In the genomic region with DNA sequence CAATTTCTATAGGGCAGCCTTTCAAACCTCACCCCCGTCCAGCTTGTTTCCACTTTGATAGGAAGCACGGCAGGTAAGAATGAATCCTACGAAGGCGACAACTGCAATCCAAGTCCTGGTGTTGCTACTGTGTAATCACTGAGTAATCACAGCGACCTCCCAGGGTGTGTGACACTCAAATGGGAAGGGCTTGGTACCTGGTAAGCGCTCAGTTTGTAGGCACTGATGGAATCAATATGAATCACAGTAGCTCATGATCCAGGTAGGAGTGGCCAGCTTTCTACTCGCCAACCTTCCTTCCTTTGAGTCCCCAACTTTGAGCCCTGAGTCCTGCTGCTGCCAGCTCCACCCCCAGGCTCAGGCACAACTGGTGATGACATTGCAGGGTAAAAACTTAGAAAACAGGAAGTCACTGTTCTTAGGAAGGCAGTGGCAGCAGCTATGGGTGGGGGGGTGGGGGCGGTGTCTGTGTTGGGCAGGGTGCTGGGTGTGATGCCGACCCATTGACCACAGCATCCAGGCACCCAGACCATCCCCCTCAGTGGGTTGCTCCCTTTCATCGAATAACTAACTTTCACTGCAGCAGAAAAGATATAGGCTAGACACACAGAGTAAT, we compare ENCODE assay signal across 9 cellular contexts.
DNase-seq lines count a peak whose midpoint lies in the region; ATAC-seq and TF ChIP-seq lines count a peak whose summit lies in the region.
"Had no signal": no experiment of that assay in that cellular context is flagged by ENCODE, and none has a peak within 500 bp of the region (broad histone marks: within the 10 kb centered on the region; RNA-seq: fewer than 3 reads in every experiment).

No MANE protein-coding gene starts in this region.

- no peaks in the 10 kb centered on the region for H3K79me2 ChIP-seq in KMS-11 (ENCODE audit: insufficient read depth, low read depth)

- peak overlapping the region; percentile 44 for H3K4me2 ChIP-seq in KMS-11

- H3K27me3 ChIP-seq in KMS-11 (ENCODE audit: insufficient read depth, low read depth) = no peaks in the 10 kb centered on the region
- H3K27me3 ChIP-seq in endodermal cell (ENCODE audit: control insufficient read depth, insufficient read depth, low read length, poor library complexity, severe bottlenecking) = no peaks in the 10 kb centered on the region

- POLR2A ChIA-PET in activated CD4-positive, alpha-beta T cell treated with anti-CD3 and anti-CD28 coated beads for 36 hours (lab: Charles Lee) = interaction anchor here (0.5 to 2.6 kb wide), 14 partner anchors 8 to 473 kb away, joined by 3 to 17 read pairs (median 4); a partner anchor contains a TSS

- H3K9ac ChIP-seq in KMS-11 = peak overlapping the region; percentile 10; the same call in 1 of the 2 replicates
- H3K9ac ChIP-seq in endodermal cell (ENCODE audit: extremely low read depth, low read length, poor library complexity, severe bottlenecking) = no peak overlapping the region

- TF ChIP-seq CTCF in KMS-11 (conservative IDR thresholded peaks at IDR 0.05; ENCODE audit: low read depth, low read length) = no peak
- TF ChIP-seq CTCF in endodermal cell (conservative IDR thresholded peaks at IDR 0.05) = no peak
- no peak for TF ChIP-seq CTCF in GM10266 (IDR thresholded peaks at IDR 0.05; ENCODE audit: control insufficient read depth, insufficient read depth, low read depth, missing control alignments)

- WGBS in endodermal cell (ENCODE audit: insufficient coverage in 1 of 2, insufficient read length in 1 of 2), 2 experiments = 63 to 76% methylated on average over 8 to 9 of the region's 10 CpGs

- peaks cover 35% of the 10 kb centered on the region for H3K36me3 Mint-ChIP-seq in activated CD4-positive, alpha-beta T cell treated with anti-CD3 and anti-CD28 coated beads for 36 hours (ENCODE audit: low read depth)
- H3K36me3 Mint-ChIP-seq in endodermal cell (ENCODE audit: low read depth) = no peaks in the 10 kb centered on the region

- DNase-seq in activated CD4-positive, alpha-beta T cell treated with anti-CD3 and anti-CD28 coated beads for 36 hours = peak; percentile 87
- DNase-seq in endodermal cell (peak; percentile 78), NCI-H2107 treated with DMSO at 0.1 percent for 48 hours (lab: John Stamatoyannopoulos, UW; ENCODE audit: unreplicated experiment) (no peak), GM10266 (ENCODE audit: extremely low spot score) (no peak)
- peak; percentile 48 to 58 for DNase-seq in stimulated activated CD8-positive, alpha-beta memory T cell treated with anti-CD3 and anti-CD28 coated beads, Interleukin-15, amount 100 ng/mL, for 4 hours (ENCODE audit: low read depth in 2 of 2)

- peak overlapping the region; percentile 29; the same call in 1 of the 2 replicates for H3K27ac ChIP-seq in KMS-11
- no peak overlapping the region for H3K27ac ChIP-seq in endodermal cell (ENCODE audit: low read depth, low read length)
- H3K27ac ChIP-seq: SK-N-MC had no signal

- intact Hi-C loops in activated CD4-positive, alpha-beta T cell treated with anti-CD3 and anti-CD28 coated beads for 36 hours (cut with DNase I, micrococcal nuclease) = loop anchor here (1.0 to 5.0 kb wide), 10 partner anchors 9 to 1815 kb away; a partner anchor contains a TSS

- no peaks in the 10 kb centered on the region for H3K9me3 ChIP-seq in endodermal cell (ENCODE audit: control insufficient read depth, low read length)

- no peaks in the 10 kb centered on the region for H3K9me3 Mint-ChIP-seq in activated CD4-positive, alpha-beta T cell treated with anti-CD3 and anti-CD28 coated beads for 36 hours (ENCODE audit: low read depth)
- H3K9me3 Mint-ChIP-seq in endodermal cell = no peaks in the 10 kb centered on the region

- H3K4me3 Mint-ChIP-seq in activated CD4-positive, alpha-beta T cell treated with anti-CD3 and anti-CD28 coated beads for 36 hours = peak overlapping the region; percentile 56
- H3K4me3 Mint-ChIP-seq in endodermal cell = no peak overlapping the region

- peak overlapping the region; percentile 75 for H2AFZ ChIP-seq in KMS-11 (ENCODE audit: low read depth)

- no peaks in the 10 kb centered on the region for H4K20me1 ChIP-seq in KMS-11 (ENCODE audit: insufficient read depth)

- H3K4me3 ChIP-seq in KMS-11 (IDR thresholded peaks at IDR 0.05; ENCODE audit: insufficient read depth, low read depth, low read length) (no peak overlapping the region), endodermal cell (ENCODE audit: low read length) (no peak overlapping the region)
- H3K4me3 ChIP-seq: SK-N-MC had no signal

- H3K27me3 Mint-ChIP-seq in activated CD4-positive, alpha-beta T cell treated with anti-CD3 and anti-CD28 coated beads for 36 hours = no peaks in the 10 kb centered on the region
- H3K27me3 Mint-ChIP-seq in endodermal cell (ENCODE audit: insufficient read depth) = peaks cover 6% of the 10 kb centered on the region

- ATAC-seq in GM19468 (IDR thresholded peaks at IDR 0.05; ENCODE audit: extremely low read depth, unreplicated experiment) (peak; percentile 37), GM19455 (IDR thresholded peaks at IDR 0.05; ENCODE audit: unreplicated experiment) (no peak)
- ATAC-seq in activated CD4-positive, alpha-beta T cell treated with anti-CD3 and anti-CD28 coated beads for 36 hours = peak; percentile 86

- H3K4me1 ChIP-seq in KMS-11 (ENCODE audit: low read depth, poor library complexity, severe bottlenecking) (peaks cover 24% of the 10 kb centered on the region), endodermal cell (ENCODE audit: control insufficient read depth, insufficient read depth, low read length) (peaks cover 8% of the 10 kb centered on the region)

- peak overlapping the region; percentile 94 for H3K27ac Mint-ChIP-seq in activated CD4-positive, alpha-beta T cell treated with anti-CD3 and anti-CD28 coated beads for 36 hours
- no peak overlapping the region for H3K27ac Mint-ChIP-seq in endodermal cell

- peaks cover 86% of the 10 kb centered on the region for H3K4me1 Mint-ChIP-seq in activated CD4-positive, alpha-beta T cell treated with anti-CD3 and anti-CD28 coated beads for 36 hours
- H3K4me1 Mint-ChIP-seq in endodermal cell = peaks cover 7% of the 10 kb centered on the region

- CTCF ChIA-PET in activated CD4-positive, alpha-beta T cell treated with anti-CD3 and anti-CD28 coated beads for 36 hours (lab: Charles Lee) = interaction anchor here (0.5 to 2.3 kb wide), 28 partner anchors 8 to 267 kb away, joined by 3 to 15 read pairs (median 3); a partner anchor contains a TSS

- H3K36me3 ChIP-seq in KMS-11 (ENCODE audit: insufficient read depth) (no peaks in the 10 kb centered on the region), endodermal cell (ENCODE audit: control insufficient read depth, insufficient read depth, low read length) (no peaks in the 10 kb centered on the region)

Comparison
In these comparisons a context has a peak if more than half of its experiments do, and no peak if none do; other contexts are left out.
1. DNase-seq: peak in activated CD4-positive, alpha-beta T cell treated with anti-CD3 and anti-CD28 coated beads for 36 hours (single experiment), endodermal cell (single experiment) and stimulated activated CD8-positive, alpha-beta memory T cell treated with anti-CD3 and anti-CD28 coated beads, Interleukin-15, amount 100 ng/mL, for 4 hours (2 of 2); none in NCI-H2107 treated with DMSO at 0.1 percent for 48 hours (single experiment) and GM10266 (single experiment).